21 cellular contexts compared by ENCODE assay signal in genomic region chr2:100520224-100520623, GRCh38. TPM values are rescaled to one million over a fixed set of nuclear protein-coding genes. Genes with fewer than 3 reads are reported as not detected.
"Had no signal": no experiment of that assay in that cellular context is flagged by ENCODE, and none has a peak within 500 bp of the region (broad histone marks: within the 10 kb centered on the region; RNA-seq: fewer than 3 reads in every experiment).

No MANE protein-coding gene starts in this region.

- ATAC-seq: activated naive CD8-positive, alpha-beta T cell treated with anti-CD3 and anti-CD28 coated beads, Interleukin-2, amount 50 U/mL, for 24 hours; heart right ventricle; naive thymus-derived CD8-positive, alpha-beta T cell had no signal

- DNase-seq: activated CD4-positive, alpha-beta T cell treated with anti-CD3 and anti-CD28 coated beads for 1 hour; activated CD8-positive, alpha-beta memory T cell treated with anti-CD3 and anti-CD28 coated beads for 24 hours; activated CD8-positive, alpha-beta memory T cell treated with anti-CD3 and anti-CD28 coated beads, Interleukin-2, amount 50 U/mL, for 48 hours; activated effector memory CD4-positive, alpha-beta T cell treated with Interleukin-2 at 50 U/mL for 16 hours; activated naive CD4-positive, alpha-beta T cell treated with anti-CD3 and anti-CD28 coated beads, Interleukin-2, amount 10 ng/mL, durations not matched to agents 7 days and 5 days; activated naive CD8-positive, alpha-beta T cell treated with anti-CD3 and anti-CD28 coated beads, Interleukin-2, amount 50 U/mL, for 24 hours; activated T-cell treated with anti-CD3 and anti-CD28 coated beads, Interleukin-2, amount 50 U/mL, for 48 hours; aorta; brain microvascular endothelial cell; erythroblast; heart right ventricle; kidney glomerular epithelial cell; mesenchymal stem cell; naive thymus-derived CD8-positive, alpha-beta T cell; stimulated activated CD4-positive, alpha-beta T cell treated with anti-CD3 and anti-CD28 coated beads, Interleukin-1b, Interleukin-23, amount 100 ng/mL, for 48 hours; stimulated activated naive CD4-positive, alpha-beta T cell treated with Interleukin-2 at 50 U/mL for 16 hours; substantia nigra; tibial artery had no signal

- H3K36me3 Mint-ChIP-seq: activated naive CD4-positive, alpha-beta T cell treated with anti-CD3 and anti-CD28 coated beads, Interleukin-2, amount 10 ng/mL, durations not matched to agents 7 days and 5 days; naive thymus-derived CD8-positive, alpha-beta T cell had no signal

- H3K4me1 Mint-ChIP-seq: activated naive CD4-positive, alpha-beta T cell treated with anti-CD3 and anti-CD28 coated beads, Interleukin-2, amount 10 ng/mL, durations not matched to agents 7 days and 5 days; activated naive CD8-positive, alpha-beta T cell treated with anti-CD3 and anti-CD28 coated beads, Interleukin-2, amount 50 U/mL, for 24 hours had no signal

- H3K27ac Mint-ChIP-seq: activated naive CD4-positive, alpha-beta T cell treated with anti-CD3 and anti-CD28 coated beads, Interleukin-2, amount 10 ng/mL, durations not matched to agents 7 days and 5 days; activated naive CD8-positive, alpha-beta T cell treated with anti-CD3 and anti-CD28 coated beads, Interleukin-2, amount 50 U/mL, for 24 hours had no signal

- H3K9me3 Mint-ChIP-seq: activated naive CD4-positive, alpha-beta T cell treated with anti-CD3 and anti-CD28 coated beads, Interleukin-2, amount 10 ng/mL, durations not matched to agents 7 days and 5 days; activated naive CD8-positive, alpha-beta T cell treated with anti-CD3 and anti-CD28 coated beads, Interleukin-2, amount 50 U/mL, for 24 hours had no signal

- H3K4me3 Mint-ChIP-seq: activated naive CD4-positive, alpha-beta T cell treated with anti-CD3 and anti-CD28 coated beads, Interleukin-2, amount 10 ng/mL, durations not matched to agents 7 days and 5 days; activated naive CD8-positive, alpha-beta T cell treated with anti-CD3 and anti-CD28 coated beads, Interleukin-2, amount 50 U/mL, for 24 hours; naive thymus-derived CD8-positive, alpha-beta T cell had no signal

RNA-seq across cellular contexts. Expression of gene NMS, which starts 49.9 kb away (rescaled TPM):
- total RNA-seq: aorta; heart right ventricle; liver; naive thymus-derived CD8-positive, alpha-beta T cell; renal cortical epithelial cell; T-helper 1 cell treated with Interleukin-12 subunit alpha and Interleukin-12 subunit beta and Interleukin-4 antibody, amounts not matched to agents 30 ng/mL and 1 ng/mL, for 36 hours had no signal
